ENCODE assay signal across 1 cellular context in genomic region chr9:124859803-124860581, GRCh38.
TF ChIP-seq lines count a peak whose summit lies in the region.

No MANE protein-coding gene starts in this region.

TF ChIP-seq in SK-N-SH treated with all-trans-retinoic acid at 6 μM for 48 hours, 23 proteins besides CTCF, POLR2A, EP300 and RAD21 (continued from another document):
- no peak for TF ChIP-seq TOX (CRISPR knock-in tag; IDR thresholded peaks at IDR 0.05; ENCODE audit: borderline replicate concordance)
- TF ChIP-seq, protein P1, sequence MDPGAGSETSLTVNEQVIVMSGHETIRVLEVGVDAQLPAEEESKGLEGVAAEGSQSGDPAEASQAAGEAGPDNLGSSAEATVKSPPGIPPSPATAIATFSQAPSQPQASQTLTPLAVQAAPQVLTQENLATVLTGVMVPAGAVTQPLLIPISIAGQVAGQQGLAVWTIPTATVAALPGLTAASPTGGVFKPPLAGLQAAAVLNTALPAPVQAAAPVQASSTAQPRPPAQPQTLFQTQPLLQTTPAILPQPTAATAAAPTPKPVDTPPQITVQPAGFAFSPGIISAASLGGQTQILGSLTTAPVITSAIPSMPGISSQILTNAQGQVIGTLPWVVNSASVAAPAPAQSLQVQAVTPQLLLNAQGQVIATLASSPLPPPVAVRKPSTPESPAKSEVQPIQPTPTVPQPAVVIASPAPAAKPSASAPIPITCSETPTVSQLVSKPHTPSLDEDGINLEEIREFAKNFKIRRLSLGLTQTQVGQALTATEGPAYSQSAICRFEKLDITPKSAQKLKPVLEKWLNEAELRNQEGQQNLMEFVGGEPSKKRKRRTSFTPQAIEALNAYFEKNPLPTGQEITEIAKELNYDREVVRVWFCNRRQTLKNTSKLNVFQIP (CRISPR knock-in tag; IDR thresholded peaks at IDR 0.05; ENCODE audit: borderline replicate concordance, low read depth): no peak
- no peak for TF ChIP-seq CREB5 (CRISPR knock-in tag; IDR thresholded peaks at IDR 0.05; ENCODE audit: low read depth)
